In genomic region chr22:30968015-30968923, GRCh38 we compare ENCODE assay signal across 1 cellular context.
TF ChIP-seq lines count a peak whose summit lies in the region.

Gene MORC2, minus strand, starts transcription at chr22:30968774. Its CDS starts 885 bp downstream, at chr22:30967889.

TF ChIP-seq in HepG2, 621 proteins besides CTCF, POLR2A, EP300 and RAD21 (continued from another document and continues in another):
- TF ChIP-seq KIAA2018 (CRISPR knock-in tag; IDR thresholded peaks at IDR 0.05; ENCODE audit: borderline replicate concordance), result no peak
- peak; percentile 29 for TF ChIP-seq RBM22 (optimal IDR thresholded peaks at IDR 0.05; ENCODE audit: low read length)
- no peak for TF ChIP-seq TRAFD1 (CRISPR knock-in tag; IDR thresholded peaks at IDR 0.05; ENCODE audit: borderline replicate concordance)
- no peak for TF ChIP-seq PAXIP1 (CRISPR knock-in tag; conservative IDR thresholded peaks at IDR 0.05)
- TF ChIP-seq ARID3A (IDR thresholded peaks at IDR 0.05; ENCODE audit: low read depth, low read length), result no peak
- TF ChIP-seq ZNF224 (CRISPR knock-in tag; IDR thresholded peaks at IDR 0.05), result 0 out of 2 replicates have a peak, but pooled peaks have one; percentile 39
- TF ChIP-seq ZBTB40 (IDR thresholded peaks at IDR 0.05), result no peak
- no peak for TF ChIP-seq ZBTB40 (CRISPR knock-in tag; IDR thresholded peaks at IDR 0.05)
- TF ChIP-seq ZNF317 (CRISPR knock-in tag; IDR thresholded peaks at IDR 0.05), result 0 out of 2 replicates have a peak, but pooled peaks have one; percentile 0
- TF ChIP-seq ZNF121 (CRISPR knock-in tag; IDR thresholded peaks at IDR 0.05), result peak; percentile 23; the same call in 1 of the 2 replicates
- TF ChIP-seq ZBTB43 (CRISPR knock-in tag; conservative IDR thresholded peaks at IDR 0.05), result peak; percentile 12; the same call in 1 of the 2 replicates
- TF ChIP-seq ZNF580 (CRISPR knock-in tag; IDR thresholded peaks at IDR 0.05; ENCODE audit: borderline replicate concordance, low read depth), result no peak
- TF ChIP-seq ZNF138 (CRISPR knock-in tag; IDR thresholded peaks at IDR 0.05; ENCODE audit: low read depth), result no peak
- TF ChIP-seq BATF2 (CRISPR knock-in tag; IDR thresholded peaks at IDR 0.05), result peak; percentile 17; the same call in 1 of the 2 replicates
- TF ChIP-seq ZBTB42 (CRISPR knock-in tag; IDR thresholded peaks at IDR 0.05), result no peak
- no peak for TF ChIP-seq ZNF780A (CRISPR knock-in tag; IDR thresholded peaks at IDR 0.05)
- peak; percentile 22; the same call in 1 of the 2 replicates for TF ChIP-seq FOXC1 (CRISPR knock-in tag; IDR thresholded peaks at IDR 0.05; ENCODE audit: borderline replicate concordance)
- 0 out of 2 replicates have a peak, but pooled peaks have one; percentile 50 for TF ChIP-seq ZNF703 (CRISPR knock-in tag; IDR thresholded peaks at IDR 0.05; ENCODE audit: borderline replicate concordance)
- TF ChIP-seq ZNF788 (CRISPR knock-in tag; IDR thresholded peaks at IDR 0.05; ENCODE audit: borderline replicate concordance), result no peak; the same call in 1 of the 2 replicates
- TF ChIP-seq MXI1 (IDR thresholded peaks at IDR 0.05; ENCODE audit: borderline replicate concordance, low read depth, low read length), result peak; percentile 51; the same call in 2 of the 3 replicates
- peak; percentile 6; the same call in 1 of the 2 replicates for TF ChIP-seq SMAD1 (CRISPR knock-in tag; IDR thresholded peaks at IDR 0.05; ENCODE audit: borderline replicate concordance, low read depth)
- peak; percentile 16; the same call in 1 of the 2 replicates for TF ChIP-seq PHF8 (CRISPR knock-in tag; IDR thresholded peaks at IDR 0.05)
- peak; percentile 33; the same call in 1 of the 2 replicates for TF ChIP-seq MEIS2 (CRISPR knock-in tag; IDR thresholded peaks at IDR 0.05)
